1 cellular context compared by ENCODE assay signal in genomic region chr14:68210729-68211299, GRCh38.
TF ChIP-seq lines count a peak whose summit lies in the region.

No MANE protein-coding gene starts in this region.

TF ChIP-seq in GM12878, 131 proteins besides CTCF, POLR2A, EP300 and RAD21 (continued from another document and continues in another):
- 0 out of 2 replicates have a peak, but pooled peaks have one; percentile 5 for TF ChIP-seq NKRF (conservative IDR thresholded peaks at IDR 0.05)
- TF ChIP-seq, protein P1, sequence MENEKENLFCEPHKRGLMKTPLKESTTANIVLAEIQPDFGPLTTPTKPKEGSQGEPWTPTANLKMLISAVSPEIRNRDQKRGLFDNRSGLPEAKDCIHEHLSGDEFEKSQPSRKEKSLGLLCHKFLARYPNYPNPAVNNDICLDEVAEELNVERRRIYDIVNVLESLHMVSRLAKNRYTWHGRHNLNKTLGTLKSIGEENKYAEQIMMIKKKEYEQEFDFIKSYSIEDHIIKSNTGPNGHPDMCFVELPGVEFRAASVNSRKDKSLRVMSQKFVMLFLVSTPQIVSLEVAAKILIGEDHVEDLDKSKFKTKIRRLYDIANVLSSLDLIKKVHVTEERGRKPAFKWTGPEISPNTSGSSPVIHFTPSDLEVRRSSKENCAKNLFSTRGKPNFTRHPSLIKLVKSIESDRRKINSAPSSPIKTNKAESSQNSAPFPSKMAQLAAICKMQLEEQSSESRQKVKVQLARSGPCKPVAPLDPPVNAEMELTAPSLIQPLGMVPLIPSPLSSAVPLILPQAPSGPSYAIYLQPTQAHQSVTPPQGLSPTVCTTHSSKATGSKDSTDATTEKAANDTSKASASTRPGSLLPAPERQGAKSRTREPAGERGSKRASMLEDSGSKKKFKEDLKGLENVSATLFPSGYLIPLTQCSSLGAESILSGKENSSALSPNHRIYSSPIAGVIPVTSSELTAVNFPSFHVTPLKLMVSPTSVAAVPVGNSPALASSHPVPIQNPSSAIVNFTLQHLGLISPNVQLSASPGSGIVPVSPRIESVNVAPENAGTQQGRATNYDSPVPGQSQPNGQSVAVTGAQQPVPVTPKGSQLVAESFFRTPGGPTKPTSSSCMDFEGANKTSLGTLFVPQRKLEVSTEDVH (IDR thresholded peaks at IDR 0.05; ENCODE audit: low read depth, partially characterized antibody) = no peak
- TF ChIP-seq TAF1 (IDR thresholded peaks at IDR 0.05; ENCODE audit: borderline replicate concordance, low read depth, low read length) = peak; percentile 6; the same call in 1 of the 2 replicates
- TF ChIP-seq, protein P2, sequence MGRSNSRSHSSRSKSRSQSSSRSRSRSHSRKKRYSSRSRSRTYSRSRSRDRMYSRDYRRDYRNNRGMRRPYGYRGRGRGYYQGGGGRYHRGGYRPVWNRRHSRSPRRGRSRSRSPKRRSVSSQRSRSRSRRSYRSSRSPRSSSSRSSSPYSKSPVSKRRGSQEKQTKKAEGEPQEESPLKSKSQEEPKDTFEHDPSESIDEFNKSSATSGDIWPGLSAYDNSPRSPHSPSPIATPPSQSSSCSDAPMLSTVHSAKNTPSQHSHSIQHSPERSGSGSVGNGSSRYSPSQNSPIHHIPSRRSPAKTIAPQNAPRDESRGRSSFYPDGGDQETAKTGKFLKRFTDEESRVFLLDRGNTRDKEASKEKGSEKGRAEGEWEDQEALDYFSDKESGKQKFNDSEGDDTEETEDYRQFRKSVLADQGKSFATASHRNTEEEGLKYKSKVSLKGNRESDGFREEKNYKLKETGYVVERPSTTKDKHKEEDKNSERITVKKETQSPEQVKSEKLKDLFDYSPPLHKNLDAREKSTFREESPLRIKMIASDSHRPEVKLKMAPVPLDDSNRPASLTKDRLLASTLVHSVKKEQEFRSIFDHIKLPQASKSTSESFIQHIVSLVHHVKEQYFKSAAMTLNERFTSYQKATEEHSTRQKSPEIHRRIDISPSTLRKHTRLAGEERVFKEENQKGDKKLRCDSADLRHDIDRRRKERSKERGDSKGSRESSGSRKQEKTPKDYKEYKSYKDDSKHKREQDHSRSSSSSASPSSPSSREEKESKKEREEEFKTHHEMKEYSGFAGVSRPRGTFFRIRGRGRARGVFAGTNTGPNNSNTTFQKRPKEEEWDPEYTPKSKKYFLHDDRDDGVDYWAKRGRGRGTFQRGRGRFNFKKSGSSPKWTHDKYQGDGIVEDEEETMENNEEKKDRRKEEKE (IDR thresholded peaks at IDR 0.05) = no peak
- no peak for TF ChIP-seq POLR2AphosphoS2 (IDR thresholded peaks at IDR 0.05; ENCODE audit: low read depth, low read length)
- no peak for TF ChIP-seq KLF5 (IDR thresholded peaks at IDR 0.05; ENCODE audit: partially characterized antibody)
- TF ChIP-seq, protein P3, sequence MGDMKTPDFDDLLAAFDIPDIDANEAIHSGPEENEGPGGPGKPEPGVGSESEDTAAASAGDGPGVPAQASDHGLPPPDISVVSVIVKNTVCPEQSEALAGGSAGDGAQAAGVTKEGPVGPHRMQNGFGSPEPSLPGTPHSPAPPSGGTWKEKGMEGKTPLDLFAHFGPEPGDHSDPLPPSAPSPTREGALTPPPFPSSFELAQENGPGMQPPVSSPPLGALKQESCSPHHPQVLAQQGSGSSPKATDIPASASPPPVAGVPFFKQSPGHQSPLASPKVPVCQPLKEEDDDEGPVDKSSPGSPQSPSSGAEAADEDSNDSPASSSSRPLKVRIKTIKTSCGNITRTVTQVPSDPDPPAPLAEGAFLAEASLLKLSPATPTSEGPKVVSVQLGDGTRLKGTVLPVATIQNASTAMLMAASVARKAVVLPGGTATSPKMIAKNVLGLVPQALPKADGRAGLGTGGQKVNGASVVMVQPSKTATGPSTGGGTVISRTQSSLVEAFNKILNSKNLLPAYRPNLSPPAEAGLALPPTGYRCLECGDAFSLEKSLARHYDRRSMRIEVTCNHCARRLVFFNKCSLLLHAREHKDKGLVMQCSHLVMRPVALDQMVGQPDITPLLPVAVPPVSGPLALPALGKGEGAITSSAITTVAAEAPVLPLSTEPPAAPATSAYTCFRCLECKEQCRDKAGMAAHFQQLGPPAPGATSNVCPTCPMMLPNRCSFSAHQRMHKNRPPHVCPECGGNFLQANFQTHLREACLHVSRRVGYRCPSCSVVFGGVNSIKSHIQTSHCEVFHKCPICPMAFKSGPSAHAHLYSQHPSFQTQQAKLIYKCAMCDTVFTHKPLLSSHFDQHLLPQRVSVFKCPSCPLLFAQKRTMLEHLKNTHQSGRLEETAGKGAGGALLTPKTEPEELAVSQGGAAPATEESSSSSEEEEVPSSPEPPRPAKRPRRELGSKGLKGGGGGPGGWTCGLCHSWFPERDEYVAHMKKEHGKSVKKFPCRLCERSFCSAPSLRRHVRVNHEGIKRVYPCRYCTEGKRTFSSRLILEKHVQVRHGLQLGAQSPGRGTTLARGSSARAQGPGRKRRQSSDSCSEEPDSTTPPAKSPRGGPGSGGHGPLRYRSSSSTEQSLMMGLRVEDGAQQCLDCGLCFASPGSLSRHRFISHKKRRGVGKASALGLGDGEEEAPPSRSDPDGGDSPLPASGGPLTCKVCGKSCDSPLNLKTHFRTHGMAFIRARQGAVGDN (IDR thresholded peaks at IDR 0.05) = peak; percentile 95
- 0 out of 2 replicates have a peak, but pooled peaks have one; percentile 12 for TF ChIP-seq RCOR1 (conservative IDR thresholded peaks at IDR 0.05; ENCODE audit: low read depth, low read length)
- peak; percentile 70; the same call in 1 of the 2 replicates for TF ChIP-seq SIN3A (IDR thresholded peaks at IDR 0.05; ENCODE audit: low read depth, low read length)
- TF ChIP-seq MYB (IDR thresholded peaks at IDR 0.05; ENCODE audit: borderline replicate concordance, low read depth, low read length) = no peak
- no peak for TF ChIP-seq PAX8 (IDR thresholded peaks at IDR 0.05)
- peak; percentile 34; the same call in 1 of the 2 replicates for TF ChIP-seq SPI1 (IDR thresholded peaks at IDR 0.05; ENCODE audit: borderline replicate concordance, insufficient read depth, low read depth, low read length)
- no peak for TF ChIP-seq SUZ12 (IDR thresholded peaks at IDR 0.05; ENCODE audit: unreplicated experiment)
- TF ChIP-seq, protein P4, sequence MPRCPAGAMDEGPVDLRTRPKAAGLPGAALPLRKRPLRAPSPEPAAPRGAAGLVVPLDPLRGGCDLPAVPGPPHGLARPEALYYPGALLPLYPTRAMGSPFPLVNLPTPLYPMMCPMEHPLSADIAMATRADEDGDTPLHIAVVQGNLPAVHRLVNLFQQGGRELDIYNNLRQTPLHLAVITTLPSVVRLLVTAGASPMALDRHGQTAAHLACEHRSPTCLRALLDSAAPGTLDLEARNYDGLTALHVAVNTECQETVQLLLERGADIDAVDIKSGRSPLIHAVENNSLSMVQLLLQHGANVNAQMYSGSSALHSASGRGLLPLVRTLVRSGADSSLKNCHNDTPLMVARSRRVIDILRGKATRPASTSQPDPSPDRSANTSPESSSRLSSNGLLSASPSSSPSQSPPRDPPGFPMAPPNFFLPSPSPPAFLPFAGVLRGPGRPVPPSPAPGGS (IDR thresholded peaks at IDR 0.05; ENCODE audit: borderline replicate concordance, insufficient read depth, low read depth, low read length, poor library complexity, severe bottlenecking) = peak; percentile 15
- no peak for TF ChIP-seq USF1 (IDR thresholded peaks at IDR 0.05; ENCODE audit: borderline replicate concordance, extremely low read length, insufficient read depth, low read depth, low read length)
- TF ChIP-seq, protein P5, sequence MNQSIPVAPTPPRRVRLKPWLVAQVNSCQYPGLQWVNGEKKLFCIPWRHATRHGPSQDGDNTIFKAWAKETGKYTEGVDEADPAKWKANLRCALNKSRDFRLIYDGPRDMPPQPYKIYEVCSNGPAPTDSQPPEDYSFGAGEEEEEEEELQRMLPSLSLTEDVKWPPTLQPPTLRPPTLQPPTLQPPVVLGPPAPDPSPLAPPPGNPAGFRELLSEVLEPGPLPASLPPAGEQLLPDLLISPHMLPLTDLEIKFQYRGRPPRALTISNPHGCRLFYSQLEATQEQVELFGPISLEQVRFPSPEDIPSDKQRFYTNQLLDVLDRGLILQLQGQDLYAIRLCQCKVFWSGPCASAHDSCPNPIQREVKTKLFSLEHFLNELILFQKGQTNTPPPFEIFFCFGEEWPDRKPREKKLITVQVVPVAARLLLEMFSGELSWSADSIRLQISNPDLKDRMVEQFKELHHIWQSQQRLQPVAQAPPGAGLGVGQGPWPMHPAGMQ (IDR thresholded peaks at IDR 0.05; ENCODE audit: borderline replicate concordance) = no peak
- TF ChIP-seq REST (IDR thresholded peaks at IDR 0.05; ENCODE audit: low read depth, low read length) = no peak
- no peak for TF ChIP-seq ZNF622 (IDR thresholded peaks at IDR 0.05)
- peak; percentile 53; the same call in 1 of the 2 replicates for TF ChIP-seq WRNIP1 (IDR thresholded peaks at IDR 0.05; ENCODE audit: borderline replicate concordance, low read depth, low read length)
- TF ChIP-seq CEBPB (IDR thresholded peaks at IDR 0.05; ENCODE audit: borderline replicate concordance in 1 of 2, low read depth in 2 of 2, low read length in 2 of 2) = peak in 1 of 2 experiments; percentile 84; a peak in 1 of 4 replicates
- peak; percentile 74 for TF ChIP-seq CREB1 (IDR thresholded peaks at IDR 0.05; ENCODE audit: low read depth)
- TF ChIP-seq KAT2A (conservative IDR thresholded peaks at IDR 0.05; ENCODE audit: control insufficient read depth, low read depth, low read length) = no peak
- TF ChIP-seq ZBTB33 (IDR thresholded peaks at IDR 0.05) = no peak
- TF ChIP-seq IRF4 (IDR thresholded peaks at IDR 0.05; ENCODE audit: low read depth, low read length) = peak; percentile 92
- TF ChIP-seq, protein P6, sequence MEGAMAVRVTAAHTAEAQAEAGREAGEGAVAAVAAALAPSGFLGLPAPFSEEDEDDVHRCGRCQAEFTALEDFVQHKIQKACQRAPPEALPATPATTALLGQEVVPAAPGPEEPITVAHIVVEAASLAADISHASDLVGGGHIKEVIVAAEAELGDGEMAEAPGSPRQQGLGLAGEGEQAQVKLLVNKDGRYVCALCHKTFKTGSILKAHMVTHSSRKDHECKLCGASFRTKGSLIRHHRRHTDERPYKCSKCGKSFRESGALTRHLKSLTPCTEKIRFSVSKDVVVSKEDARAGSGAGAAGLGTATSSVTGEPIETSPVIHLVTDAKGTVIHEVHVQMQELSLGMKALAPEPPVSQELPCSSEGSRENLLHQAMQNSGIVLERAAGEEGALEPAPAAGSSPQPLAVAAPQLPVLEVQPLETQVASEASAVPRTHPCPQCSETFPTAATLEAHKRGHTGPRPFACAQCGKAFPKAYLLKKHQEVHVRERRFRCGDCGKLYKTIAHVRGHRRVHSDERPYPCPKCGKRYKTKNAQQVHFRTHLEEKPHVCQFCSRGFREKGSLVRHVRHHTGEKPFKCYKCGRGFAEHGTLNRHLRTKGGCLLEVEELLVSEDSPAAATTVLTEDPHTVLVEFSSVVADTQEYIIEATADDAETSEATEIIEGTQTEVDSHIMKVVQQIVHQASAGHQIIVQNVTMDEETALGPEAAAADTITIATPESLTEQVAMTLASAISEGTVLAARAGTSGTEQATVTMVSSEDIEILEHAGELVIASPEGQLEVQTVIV (IDR thresholded peaks at IDR 0.05; ENCODE audit: borderline replicate concordance, partially characterized antibody) = no peak
